Comparison of ENCODE assay signal across 13 cellular contexts in the genomic region with DNA sequence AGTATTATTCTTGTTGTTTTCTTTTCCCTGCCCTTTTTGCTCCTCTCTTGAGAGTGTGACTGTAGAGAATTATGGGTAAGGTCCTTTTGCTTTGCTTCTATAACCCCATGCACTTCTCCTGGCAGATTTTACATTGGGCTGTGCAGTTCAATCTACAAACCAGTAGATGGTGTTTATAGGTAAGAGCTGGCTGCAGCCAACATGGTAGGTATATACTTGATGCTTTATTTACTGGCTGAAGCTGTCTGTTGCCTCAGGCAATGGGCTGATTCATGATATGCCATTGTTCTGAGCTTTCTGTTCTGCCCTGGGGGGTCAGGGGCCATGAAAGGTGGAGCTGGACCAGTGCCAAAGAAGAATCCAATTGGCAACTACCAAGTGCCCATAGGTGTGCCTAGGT. TPM values are rescaled to one million over a fixed set of nuclear protein-coding genes. Genes with fewer than 3 reads are reported as not detected.
DNase-seq lines count a peak whose midpoint lies in the region; ATAC-seq, FAIRE-seq and TF ChIP-seq lines count a peak whose summit lies in the region.
"Had no signal": no experiment of that assay in that cellular context is flagged by ENCODE, and none has a peak within 500 bp of the region (broad histone marks: within the 10 kb centered on the region; RNA-seq: fewer than 3 reads in every experiment).

No MANE protein-coding gene starts in this region.

- dilution Hi-C loops in mammary epithelial cell (cut with HindIII; ENCODE audit: low sequenced_read_pairs), result no loop called here

- H3K4me2 ChIP-seq in mammary epithelial cell (ENCODE audit: insufficient read depth, low read depth, low read length), result no peak overlapping the region

- H3K4me1 Mint-ChIP-seq in stimulated activated memory B cell treated with anti-CD40 and anti-IgM and Interleukin-4, amounts not matched to agents 10 μg/mL and 1 μg/mL and 100 μg/mL, for 72 hours, result no peaks in the 10 kb centered on the region
- H3K4me1 Mint-ChIP-seq: CD4-positive, alpha-beta memory T cell had no signal

- H3K9ac ChIP-seq in mammary epithelial cell (ENCODE audit: insufficient read depth, low read length), result no peak overlapping the region

- ATAC-seq in GM18511 (IDR thresholded peaks at IDR 0.05; ENCODE audit: unreplicated experiment), result peak; percentile 40
- ATAC-seq in HG03565 (IDR thresholded peaks at IDR 0.05; ENCODE audit: unreplicated experiment), result peak; percentile 57
- ATAC-seq in stimulated activated memory B cell treated with anti-CD40 and anti-IgM and Interleukin-4, amounts not matched to agents 10 μg/mL and 1 μg/mL and 100 μg/mL, for 72 hours, result no peak
- ATAC-seq: activated T-cell treated with anti-CD3 and anti-CD28 coated beads, Interleukin-2, amount 50 U/mL, for 72 hours had no signal

- H3K4me3 ChIP-seq in mammary epithelial cell (replicated peaks in 1 of 3; ENCODE audit: insufficient read depth in 1 of 3, low read depth in 2 of 3, low read length in 3 of 3), result no peak overlapping the region
- no peak overlapping the region for H3K4me3 ChIP-seq in effector memory CD4-positive, alpha-beta T cell (ENCODE audit: insufficient read depth, low read depth, low read length, poor library complexity, severe bottlenecking)
- H3K4me3 ChIP-seq: lung, thyroid gland had no signal

- H3K27me3 ChIP-seq in mammary epithelial cell (ENCODE audit: insufficient read depth, low read length), result no peaks in the 10 kb centered on the region
- no peaks in the 10 kb centered on the region for H3K27me3 ChIP-seq in effector memory CD4-positive, alpha-beta T cell (replicated peaks; ENCODE audit: control insufficient read depth, insufficient read depth, low read length, poor library complexity, severe bottlenecking)
- H3K27me3 ChIP-seq: thyroid gland had no signal

- no peak overlapping the region for H2AFZ ChIP-seq in mammary epithelial cell (ENCODE audit: low read depth, low read length)

- CTCF ChIA-PET in mammary epithelial cell (lab: Charles Lee; ENCODE audit: low non-redundant PET), result interaction anchor here (0.6 kb wide), 2 partner anchors 36 to 1680 kb away, joined by 3 to 4 read pairs; no protein-coding TSS in a partner anchor

- H3K27ac Mint-ChIP-seq in stimulated activated memory B cell treated with anti-CD40 and anti-IgM and Interleukin-4, amounts not matched to agents 10 μg/mL and 1 μg/mL and 100 μg/mL, for 72 hours, result no peak overlapping the region
- H3K27ac Mint-ChIP-seq: activated T-cell treated with anti-CD3 and anti-CD28 coated beads, Interleukin-2, amount 50 U/mL, for 72 hours; CD4-positive, alpha-beta memory T cell had no signal

- no peaks in the 10 kb centered on the region for H3K79me2 ChIP-seq in mammary epithelial cell (ENCODE audit: insufficient read depth, low read length)

- no peaks in the 10 kb centered on the region for H3K9me3 Mint-ChIP-seq in stimulated activated memory B cell treated with anti-CD40 and anti-IgM and Interleukin-4, amounts not matched to agents 10 μg/mL and 1 μg/mL and 100 μg/mL, for 72 hours
- H3K9me3 Mint-ChIP-seq: activated T-cell treated with anti-CD3 and anti-CD28 coated beads, Interleukin-2, amount 50 U/mL, for 72 hours; CD4-positive, alpha-beta memory T cell had no signal

- H3K36me3 ChIP-seq in mammary epithelial cell (ENCODE audit: insufficient read depth, low read length), result no peaks in the 10 kb centered on the region
- no peaks in the 10 kb centered on the region for H3K36me3 ChIP-seq in effector memory CD4-positive, alpha-beta T cell (ENCODE audit: control insufficient read depth, insufficient read depth, low read length)
- H3K36me3 ChIP-seq: thyroid gland had no signal

- peaks cover 10% of the 10 kb centered on the region for H3K27me3 Mint-ChIP-seq in stimulated activated memory B cell treated with anti-CD40 and anti-IgM and Interleukin-4, amounts not matched to agents 10 μg/mL and 1 μg/mL and 100 μg/mL, for 72 hours

- no peaks in the 10 kb centered on the region for H3K9me3 ChIP-seq in mammary epithelial cell (replicated peaks; ENCODE audit: insufficient read depth, low read length)
- no peaks in the 10 kb centered on the region for H3K9me3 ChIP-seq in effector memory CD4-positive, alpha-beta T cell (ENCODE audit: control insufficient read depth, low read length)
- H3K9me3 ChIP-seq: thyroid gland had no signal

- TF ChIP-seq CTCF in 22Rv1 (IDR thresholded peaks at IDR 0.05) (peak; percentile 69), mammary epithelial cell (conservative IDR thresholded peaks at IDR 0.05 in 1 of 2, IDR thresholded peaks at IDR 0.05 in 1 of 2; ENCODE audit: extremely low read depth in 1 of 2, insufficient read depth in 1 of 2, low read depth in 1 of 2, low read length in 2 of 2) (peak; percentile 31 to 62)

- DNase-seq in mammary epithelial cell, result peak; percentile 18
- DNase-seq in GM19239 (ENCODE audit: insufficient read length, low spot score), result no peak
- DNase-seq in effector memory CD4-positive, alpha-beta T cell, result no peak
- no peak for DNase-seq in stimulated activated naive CD4-positive, alpha-beta T cell (lab: John Stamatoyannopoulos, UW)
- DNase-seq: activated T-cell treated with anti-CD3 and anti-CD28 coated beads, Interleukin-2, amount 50 U/mL, for 72 hours; CD4-positive, alpha-beta memory T cell; thyroid gland had no signal

- no peak overlapping the region for H3K4me3 Mint-ChIP-seq in stimulated activated memory B cell treated with anti-CD40 and anti-IgM and Interleukin-4, amounts not matched to agents 10 μg/mL and 1 μg/mL and 100 μg/mL, for 72 hours
- H3K4me3 Mint-ChIP-seq: activated T-cell treated with anti-CD3 and anti-CD28 coated beads, Interleukin-2, amount 50 U/mL, for 72 hours; CD4-positive, alpha-beta memory T cell had no signal

- no peaks in the 10 kb centered on the region for H3K4me1 ChIP-seq in mammary epithelial cell (ENCODE audit: insufficient read depth, low read length)
- no peaks in the 10 kb centered on the region for H3K4me1 ChIP-seq in effector memory CD4-positive, alpha-beta T cell (ENCODE audit: control insufficient read depth, insufficient read depth, low read length, poor library complexity, severe bottlenecking)
- H3K4me1 ChIP-seq: thyroid gland had no signal

- intact Hi-C loops in mammary epithelial cell (cut with micrococcal nuclease), result loop anchor here (1.0 kb wide), 1 partner anchor 36 kb away; no protein-coding TSS in a partner anchor

- H4K20me1 ChIP-seq in mammary epithelial cell (ENCODE audit: insufficient read depth, low read length), result no peaks in the 10 kb centered on the region

- no peaks in the 10 kb centered on the region for H3K36me3 Mint-ChIP-seq in stimulated activated memory B cell treated with anti-CD40 and anti-IgM and Interleukin-4, amounts not matched to agents 10 μg/mL and 1 μg/mL and 100 μg/mL, for 72 hours
- H3K36me3 Mint-ChIP-seq: CD4-positive, alpha-beta memory T cell had no signal

- BruUV-seq in mammary epithelial cell (replicated peaks; lab: Mats Ljungman, UMichigan), result no TSS peak

- in situ Hi-C loops in mammary epithelial cell (cut with MboI; ENCODE audit: low sequenced_read_pairs in 2 of 2), result no loop called here

- no peak for FAIRE-seq in GM19239 (lab: Jason Lieb, UNC)

- H3K27ac ChIP-seq in 22Rv1 (no peak overlapping the region), mammary epithelial cell (ENCODE audit: insufficient read depth, low read depth, low read length) (no peak overlapping the region)
- no peak overlapping the region for H3K27ac ChIP-seq in effector memory CD4-positive, alpha-beta T cell (ENCODE audit: insufficient read depth, low read length, poor library complexity, severe bottlenecking)
- H3K27ac ChIP-seq: thyroid gland had no signal

RNA-seq across cellular contexts. Expression of gene MYL1, which starts 48.3 kb away (rescaled TPM):
- total RNA-seq in mammary epithelial cell, result not detected
- polyA plus RNA-seq in mammary epithelial cell, result not detected
- not detected for polyA minus RNA-seq in mammary epithelial cell
- total RNA-seq: activated T-cell treated with anti-CD3 and anti-CD28 coated beads, Interleukin-2, amount 50 U/mL, for 72 hours; CD4-positive, alpha-beta memory T cell; lung; T-helper 1 cell treated with Interleukin-12 subunit alpha and Interleukin-12 subunit beta and Interleukin-4 antibody, amounts not matched to agents 30 ng/mL and 1 ng/mL, for 36 hours; thyroid gland had no signal
- polyA plus RNA-seq: CD4-positive, alpha-beta memory T cell had no signal
